Comparison of ENCODE assay signal across 16 cellular contexts in genomic region chr6:140193269-140193668, GRCh38.
"Had no signal": no experiment of that assay in that cellular context is flagged by ENCODE, and none has a peak within 500 bp of the region (broad histone marks: within the 10 kb centered on the region; RNA-seq: fewer than 3 reads in every experiment).

No MANE protein-coding gene starts in this region.

- ATAC-seq: natural killer cell, upper lobe of right lung had no signal

- H3K27me3 ChIP-seq: cardiac muscle cell, esophagus muscularis mucosa, stomach, upper lobe of right lung had no signal

- H3K27ac ChIP-seq: cardiac muscle cell, esophagus muscularis mucosa, left ventricle myocardium inferior, stomach, thoracic aorta, upper lobe of right lung, WERI-Rb-1 had no signal

- DNase-seq: activated CD4-positive, alpha-beta memory T cell treated with anti-CD3 and anti-CD28 coated beads, Interleukin-2, amount 10 ng/mL, durations not matched to agents 7 days and 5 days; activated effector memory CD4-positive, alpha-beta T cell treated with Interleukin-2 at 50 U/mL for 16 hours; activated naive CD4-positive, alpha-beta T cell treated with anti-CD3 and anti-CD28 coated beads, Interleukin-2, amount 50 U/mL, for 16 hours; activated T-cell treated with anti-CD3 and anti-CD28 coated beads, Interleukin-2, amount 50 U/mL, for 24 hours; hippocampal formation; left ventricle myocardium inferior; natural killer cell; retina; stimulated activated CD4-positive, alpha-beta T cell treated with anti-CD3 and anti-CD28 coated beads, Interleukin-12 subunit alpha, Interleukin-12 subunit beta, amount 100 ng/mL, for 4 hours; stimulated activated CD4-positive, alpha-beta T cell treated with anti-CD3 and anti-CD28 coated beads, Interleukin-2, amount 100 ng/mL, for 24 hours; stomach; upper lobe of right lung; WERI-Rb-1 had no signal

- H3K36me3 ChIP-seq: cardiac muscle cell, esophagus muscularis mucosa, left ventricle myocardium inferior, stomach, thoracic aorta, upper lobe of right lung, WERI-Rb-1 had no signal

- H3K4me3 ChIP-seq: cardiac muscle cell, esophagus muscularis mucosa, left ventricle myocardium inferior, stomach, thoracic aorta, upper lobe of right lung had no signal

- H3K9me3 ChIP-seq: thoracic aorta had no signal

- H3K4me1 ChIP-seq: esophagus muscularis mucosa, left ventricle myocardium inferior, stomach, upper lobe of right lung had no signal
